Comparison of ENCODE assay signal across 14 cellular contexts in genomic region chr3:54773251-54773650, GRCh38.
DNase-seq lines count a peak whose midpoint lies in the region; ATAC-seq and TF ChIP-seq lines count a peak whose summit lies in the region.
"Had no signal": no experiment of that assay in that cellular context is flagged by ENCODE, and none has a peak within 500 bp of the region (broad histone marks: within the 10 kb centered on the region; RNA-seq: fewer than 3 reads in every experiment).

No MANE protein-coding gene starts in this region.

- peaks cover 11% of the 10 kb centered on the region for H3K9me3 Mint-ChIP-seq in glutamatergic neuron (ENCODE audit: unreplicated experiment)

- H3K36me3 Mint-ChIP-seq in glutamatergic neuron (ENCODE audit: unreplicated experiment), result no peaks in the 10 kb centered on the region
- H3K36me3 Mint-ChIP-seq: CD8-positive, alpha-beta memory T cell had no signal

- peak; percentile 61 for DNase-seq in DMS 273 treated with DMSO at 0.1 percent for 48 hours (lab: John Stamatoyannopoulos, UW)
- peak; percentile 20 for DNase-seq in M059J (ENCODE audit: low read depth)
- DNase-seq in NCI-H446 treated with DMSO at 0.1 percent for 48 hours (lab: John Stamatoyannopoulos, UW), result peak; percentile 5
- DNase-seq in glutamatergic neuron, result no peak
- DNase-seq in stimulated activated CD4-positive, alpha-beta T cell treated with anti-CD3 and anti-CD28 coated beads, Interleukin-4, amount 100 ng/mL, for 24 hours, result no peak
- no peak for DNase-seq in left ventricle myocardium superior
- DNase-seq: BE2C; CD8-positive, alpha-beta memory T cell; H7; NCI-H146; NCI-H774; SHP77 had no signal

- peak overlapping the region; percentile 68 for H3K4me3 Mint-ChIP-seq in glutamatergic neuron (ENCODE audit: unreplicated experiment)
- H3K4me3 Mint-ChIP-seq: CD8-positive, alpha-beta memory T cell had no signal

- H3K27ac Mint-ChIP-seq in glutamatergic neuron (ENCODE audit: unreplicated experiment), result peak overlapping the region; percentile 76
- H3K27ac Mint-ChIP-seq: CD8-positive, alpha-beta memory T cell had no signal

- peaks cover 5% of the 10 kb centered on the region for H3K27me3 Mint-ChIP-seq in glutamatergic neuron (ENCODE audit: unreplicated experiment)
- H3K27me3 Mint-ChIP-seq: CD8-positive, alpha-beta memory T cell had no signal

- TF ChIP-seq CTCF in glutamatergic neuron (IDR thresholded peaks at IDR 0.05; ENCODE audit: partially characterized antibody, unreplicated experiment), result no peak

- intact Hi-C loops in left ventricle myocardium superior (cut with micrococcal nuclease), result no loop called here

- no peak for ATAC-seq in HG03175 (IDR thresholded peaks at IDR 0.05; ENCODE audit: unreplicated experiment)
- ATAC-seq in left ventricle myocardium superior, result no peak
- ATAC-seq: SK-N-SH treated with all-trans-retinoic acid at 6 μM for 48 hours had no signal

- peaks cover 30% of the 10 kb centered on the region for H3K4me1 Mint-ChIP-seq in glutamatergic neuron (ENCODE audit: low read depth, unreplicated experiment)
- H3K4me1 Mint-ChIP-seq: CD8-positive, alpha-beta memory T cell had no signal

Comparison
In these comparisons a context has a peak if more than half of its experiments do, and no peak if none do; other contexts are left out.
1. DNase-seq: peak in DMS 273 treated with DMSO at 0.1 percent for 48 hours (single experiment), M059J (single experiment) and NCI-H446 treated with DMSO at 0.1 percent for 48 hours (single experiment); none in glutamatergic neuron (single experiment), stimulated activated CD4-positive, alpha-beta T cell treated with anti-CD3 and anti-CD28 coated beads, Interleukin-4, amount 100 ng/mL, for 24 hours (single experiment) and left ventricle myocardium superior (single experiment).